In the genomic region with DNA sequence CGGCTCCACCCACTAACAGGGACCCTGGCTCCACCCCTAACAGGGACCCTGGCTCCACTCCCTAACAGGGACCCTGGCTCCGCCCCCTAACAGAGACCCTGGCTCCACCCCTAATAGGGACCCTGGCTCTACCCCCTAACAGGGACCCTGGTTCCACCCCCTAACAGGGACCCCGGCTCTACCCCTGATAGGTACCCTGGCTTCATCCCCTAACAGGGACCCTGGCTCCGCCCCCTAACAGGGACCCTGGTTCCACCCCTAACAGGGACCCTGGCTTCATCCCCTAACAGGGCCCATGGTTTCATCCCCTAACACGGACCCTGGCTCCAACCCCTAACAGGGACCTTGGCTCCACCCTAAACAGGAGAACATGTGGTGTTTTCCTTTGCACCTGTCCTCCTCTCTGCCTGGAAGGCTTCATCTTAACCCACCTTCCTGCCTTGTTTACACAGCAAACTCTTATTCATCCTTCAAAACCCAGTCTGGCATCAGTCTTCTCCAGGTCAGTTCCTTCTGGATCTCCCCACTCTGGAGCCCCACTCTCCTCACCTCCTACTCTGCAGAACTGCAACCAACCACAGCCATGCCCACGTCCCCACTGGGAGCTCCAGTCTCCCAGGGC, we compare ENCODE assay signal across 16 cellular contexts. TPM values are rescaled to one million over a fixed set of nuclear protein-coding genes. Genes with fewer than 3 reads are reported as not detected.
DNase-seq lines count a peak whose midpoint lies in the region; ATAC-seq and TF ChIP-seq lines count a peak whose summit lies in the region.
"Had no signal": no experiment of that assay in that cellular context is flagged by ENCODE, and none has a peak within 500 bp of the region (broad histone marks: within the 10 kb centered on the region; RNA-seq: fewer than 3 reads in every experiment).

No MANE protein-coding gene starts in this region.

- H3K9me3 Mint-ChIP-seq in activated T-helper 2 cell treated with anti-CD3 and anti-CD28 coated beads, Interferon-gamma antibody, Interleukin-2, Interleukin-4, amounts not matched to agents 10 μg/mL and 5 μg/mL and 100 μg/mL, durations not matched to agents 14 hours and 24 hours and 36 hours: no peaks in the 10 kb centered on the region

- H3K27ac Mint-ChIP-seq in activated T-helper 2 cell treated with anti-CD3 and anti-CD28 coated beads, Interferon-gamma antibody, Interleukin-2, Interleukin-4, amounts not matched to agents 10 μg/mL and 5 μg/mL and 100 μg/mL, durations not matched to agents 14 hours and 24 hours and 36 hours: peak overlapping the region; percentile 9

- H3K4me1 Mint-ChIP-seq in activated T-helper 2 cell treated with anti-CD3 and anti-CD28 coated beads, Interferon-gamma antibody, Interleukin-2, Interleukin-4, amounts not matched to agents 10 μg/mL and 5 μg/mL and 100 μg/mL, durations not matched to agents 14 hours and 24 hours and 36 hours (ENCODE audit: low read depth): peaks cover 13% of the 10 kb centered on the region

- H3K27me3 Mint-ChIP-seq in activated T-helper 2 cell treated with anti-CD3 and anti-CD28 coated beads, Interferon-gamma antibody, Interleukin-2, Interleukin-4, amounts not matched to agents 10 μg/mL and 5 μg/mL and 100 μg/mL, durations not matched to agents 14 hours and 24 hours and 36 hours (ENCODE audit: low read depth): peaks cover 4% of the 10 kb centered on the region

- ATAC-seq in omental fat pad (ENCODE audit: low FRiP score): peak; percentile 11
- ATAC-seq in left lobe of liver: no peak

- H3K36me3 ChIP-seq in uterus: no peaks in the 10 kb centered on the region

- TF ChIP-seq CTCF in HL-60 (IDR thresholded peaks at IDR 0.05; ENCODE audit: insufficient read depth, low read length) (no peak), omental fat pad (IDR thresholded peaks at IDR 0.05) (no peak), uterus (IDR thresholded peaks at IDR 0.05) (no peak)

- H3K4me3 Mint-ChIP-seq in activated T-helper 2 cell treated with anti-CD3 and anti-CD28 coated beads, Interferon-gamma antibody, Interleukin-2, Interleukin-4, amounts not matched to agents 10 μg/mL and 5 μg/mL and 100 μg/mL, durations not matched to agents 14 hours and 24 hours and 36 hours (ENCODE audit: low read depth): no peak overlapping the region

- no peak overlapping the region for H3K4me3 ChIP-seq in HL-60 (replicated peaks; ENCODE audit: insufficient read depth, low read length)
- no peak overlapping the region for H3K4me3 ChIP-seq in uterus
- H3K4me3 ChIP-seq: heart left ventricle, left lung, smooth muscle cell, tibial nerve had no signal

- H3K27me3 ChIP-seq in HL-60 (ENCODE audit: insufficient read depth, poor library complexity, severe bottlenecking) (no peaks in the 10 kb centered on the region), uterus (no peaks in the 10 kb centered on the region)
- H3K27me3 ChIP-seq: heart left ventricle, left lung, tibial nerve had no signal

- DNase-seq in NK-92 treated with Interleukin-12 subunit alpha and Interleukin-12 subunit beta, amount 100 ng/mL, for 24 hours (lab: John Stamatoyannopoulos, UW): peak; percentile 35
- DNase-seq in NK-92 (lab: John Stamatoyannopoulos, UW; ENCODE audit: unreplicated experiment): no peak
- no peak for DNase-seq in HL-60 (ENCODE audit: low read depth in 1 of 2, low spot score in 1 of 2)
- DNase-seq in activated T-helper 2 cell treated with anti-CD3 and anti-CD28 coated beads, Interferon-gamma antibody, Interleukin-2, Interleukin-4, amounts not matched to agents 10 μg/mL and 5 μg/mL and 100 μg/mL, durations not matched to agents 14 hours and 24 hours and 36 hours (ENCODE audit: low spot score): no peak
- DNase-seq in omental fat pad (ENCODE audit: low spot score): no peak
- DNase-seq in EL: no peak
- no peak for DNase-seq in uterus
- DNase-seq in left lobe of liver (ENCODE audit: low spot score): no peak
- DNase-seq: 8988T, COR-L47, NCI-H1092 had no signal

- no peaks in the 10 kb centered on the region for H3K9me3 ChIP-seq in uterus
- H3K9me3 ChIP-seq: heart left ventricle, left lung, tibial nerve had no signal

- no peaks in the 10 kb centered on the region for H3K36me3 Mint-ChIP-seq in activated T-helper 2 cell treated with anti-CD3 and anti-CD28 coated beads, Interferon-gamma antibody, Interleukin-2, Interleukin-4, amounts not matched to agents 10 μg/mL and 5 μg/mL and 100 μg/mL, durations not matched to agents 14 hours and 24 hours and 36 hours (ENCODE audit: low read depth)

- TF ChIP-seq POLR2A in uterus (IDR thresholded peaks at IDR 0.05): no peak

- peak overlapping the region; percentile 50 for H3K27ac ChIP-seq in HL-60 (replicated peaks)
- H3K27ac ChIP-seq in uterus: no peak overlapping the region
- H3K27ac ChIP-seq: VCaP had no signal

- intact Hi-C loops in activated T-helper 2 cell treated with anti-CD3 and anti-CD28 coated beads, Interferon-gamma antibody, Interleukin-2, Interleukin-4, amounts not matched to agents 10 μg/mL and 5 μg/mL and 100 μg/mL, durations not matched to agents 14 hours and 24 hours and 36 hours (cut with micrococcal nuclease): no loop called here
- intact Hi-C loops in uterus (cut with DNase I; ENCODE audit: low total_unique reads): no loop called here

- no peaks in the 10 kb centered on the region for H3K4me1 ChIP-seq in uterus

RNA-seq across cellular contexts. Expression of a gene that starts 58.0 kb away (rescaled TPM):
- 0.07 TPM in 1 of 2 replicates, not detected in the other for total RNA-seq in activated T-helper 2 cell treated with anti-CD3 and anti-CD28 coated beads, Interferon-gamma antibody, Interleukin-2, Interleukin-4, amounts not matched to agents 10 μg/mL and 5 μg/mL and 100 μg/mL, durations not matched to agents 14 hours and 24 hours and 36 hours
- total RNA-seq in omental fat pad (10 to 100 TPM; 35.7 to 69.5 (median 51.1) TPM), uterus (10 to 100 TPM in 3 of 4 donors, 1 to 10 TPM in 1; 9.7 to 28.5 (median 17.8) TPM), left lobe of liver (12.8 TPM)

Comparison
In these comparisons a context has a peak if more than half of its experiments do, and no peak if none do; other contexts are left out.
1. RNA of a gene that starts 58.0 kb away (total RNA-seq): 35.7 to 69.5 TPM in omental fat pad, 9.7 to 28.5 TPM in uterus and 12.8 TPM in left lobe of liver (single experiment); 0.07 TPM in activated T-helper 2 cell treated with anti-CD3 and anti-CD28 coated beads, Interferon-gamma antibody, Interleukin-2, Interleukin-4, amounts not matched to agents 10 μg/mL and 5 μg/mL and 100 μg/mL, durations not matched to agents 14 hours and 24 hours and 36 hours; every median in the first group is over 10 times any median in the second.